Comparison of ENCODE assay signal across 16 cellular contexts in the genomic region with DNA sequence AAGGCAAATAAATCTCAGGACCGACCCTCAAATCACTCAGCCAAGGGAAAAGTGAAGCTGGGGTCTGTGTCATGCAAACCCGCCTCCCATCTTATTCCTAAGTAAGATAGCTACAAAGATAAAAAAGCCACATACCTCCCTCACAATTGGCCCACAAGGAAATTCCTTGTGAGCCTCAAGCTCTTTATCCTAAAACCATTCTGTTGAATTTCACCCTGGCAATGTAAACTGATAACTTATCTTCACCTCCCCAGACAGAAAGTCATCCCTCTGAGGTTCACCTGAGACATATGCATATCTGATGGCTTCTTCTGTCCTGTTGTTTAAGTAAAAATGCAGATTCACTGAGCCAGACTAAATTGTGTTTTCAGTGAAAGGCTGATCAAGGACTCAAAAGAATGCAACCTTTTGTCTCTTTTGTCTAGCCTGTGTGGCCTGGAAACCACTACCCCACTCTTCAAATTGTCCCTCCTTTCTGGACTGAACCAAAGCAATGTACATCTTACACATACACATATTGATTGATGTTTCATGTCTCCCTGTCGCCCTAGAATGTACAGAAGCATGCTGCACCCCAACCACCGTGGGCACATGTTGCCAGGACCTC.
"Had no signal": no experiment of that assay in that cellular context is flagged by ENCODE, and none has a peak within 500 bp of the region (broad histone marks: within the 10 kb centered on the region; RNA-seq: fewer than 3 reads in every experiment).

No MANE protein-coding gene starts in this region.

- DNase-seq: activated CD4-positive, alpha-beta T cell treated with anti-CD3 and anti-CD28 coated beads, Interleukin-2, amount 50 U/mL, for 1 hour; activated CD8-positive, alpha-beta memory T cell treated with anti-CD3 and anti-CD28 coated beads, Interleukin-2, amount 50 U/mL, for 4 hours; activated naive CD4-positive, alpha-beta T cell treated with anti-CD3 and anti-CD28 coated beads for 36 hours; activated T-cell treated with anti-CD3 and anti-CD28 coated beads, Interleukin-2, amount 50 U/mL, for 4 hours; colonic mucosa; heart right ventricle; immature natural killer cell; left ventricle myocardium superior; naive thymus-derived CD4-positive, alpha-beta T cell; occipital lobe; posterior cingulate gyrus; stimulated activated CD4-positive, alpha-beta T cell treated with anti-CD3 and anti-CD28 coated beads, Interleukin-2, amount 100 ng/mL, for 24 hours; T-helper 9 cell had no signal

- H3K27me3 ChIP-seq: colonic mucosa, gastroesophageal sphincter, heart right ventricle, tibial nerve, vagina had no signal

- H3K36me3 ChIP-seq: colonic mucosa, gastroesophageal sphincter, heart right ventricle, tibial nerve, vagina had no signal

- ATAC-seq: activated T-cell treated with anti-CD3 and anti-CD28 coated beads, Interleukin-2, amount 50 U/mL, for 4 hours; gastroesophageal sphincter; heart right ventricle; left ventricle myocardium superior; naive thymus-derived CD4-positive, alpha-beta T cell had no signal

- H3K9me3 ChIP-seq: colonic mucosa, gastroesophageal sphincter, tibial nerve, vagina had no signal

- H3K4me1 ChIP-seq: colonic mucosa, gastroesophageal sphincter, heart right ventricle, tibial nerve, vagina had no signal

- H3K27ac ChIP-seq: colonic mucosa, gastroesophageal sphincter, heart right ventricle, tibial nerve, vagina had no signal

- H3K4me3 ChIP-seq: colonic mucosa, gastroesophageal sphincter, heart right ventricle, tibial nerve, vagina had no signal
